18 cellular contexts compared by ENCODE assay signal in the genomic region with DNA sequence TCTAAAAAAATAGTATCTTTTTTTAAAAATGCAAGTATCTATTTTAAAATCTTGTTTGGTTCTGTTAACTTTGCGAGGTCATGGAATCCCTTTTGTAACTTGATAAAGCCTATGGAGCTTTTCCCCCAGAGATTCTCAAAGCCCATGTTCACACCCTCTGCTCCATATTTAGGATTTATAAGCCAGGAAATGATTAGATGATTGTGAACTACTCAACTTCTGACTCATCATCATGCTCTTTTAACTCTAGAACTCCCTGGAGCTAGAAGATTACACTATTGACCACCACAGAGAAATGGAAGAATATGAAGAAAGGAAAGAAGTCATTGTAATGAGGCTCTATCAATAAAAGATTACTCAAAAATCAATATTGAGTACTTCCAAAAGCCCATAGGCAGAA. TPM values are rescaled to one million over a fixed set of nuclear protein-coding genes. Genes with fewer than 3 reads are reported as not detected.
DNase-seq lines count a peak whose midpoint lies in the region; ATAC-seq, FAIRE-seq and TF ChIP-seq lines count a peak whose summit lies in the region.
"Had no signal": no experiment of that assay in that cellular context is flagged by ENCODE, and none has a peak within 500 bp of the region (broad histone marks: within the 10 kb centered on the region; RNA-seq: fewer than 3 reads in every experiment).

No MANE protein-coding gene starts in this region.

- H3K36me3 ChIP-seq in astrocyte (ENCODE audit: insufficient read depth, low read length), result no peaks in the 10 kb centered on the region
- H3K36me3 ChIP-seq in H7 (replicated peaks; ENCODE audit: control insufficient read depth, insufficient read depth, low read length), result no peaks in the 10 kb centered on the region
- H3K36me3 ChIP-seq: upper lobe of left lung had no signal

- H3K27me3 ChIP-seq in astrocyte (ENCODE audit: insufficient read depth, low read length) (no peaks in the 10 kb centered on the region), H7 (ENCODE audit: control insufficient read depth, insufficient read depth, low read length) (no peaks in the 10 kb centered on the region)
- H3K27me3 ChIP-seq: upper lobe of left lung had no signal

- H3K9ac ChIP-seq in astrocyte (ENCODE audit: low read length), result no peak overlapping the region
- H3K9ac ChIP-seq: KMS-11 had no signal

- peaks cover 29% of the 10 kb centered on the region for H3K4me1 Mint-ChIP-seq in HFFc6 (ENCODE audit: low read depth)
- H3K4me1 Mint-ChIP-seq in astrocyte (ENCODE audit: low read depth, unreplicated experiment), result peaks cover 17% of the 10 kb centered on the region
- H3K4me1 Mint-ChIP-seq: activated naive CD8-positive, alpha-beta T cell treated with anti-CD3 and anti-CD28 coated beads, Interleukin-2, amount 10 ng/mL, durations not matched to agents 7 days and 5 days had no signal

- peak; percentile 29 for FAIRE-seq in astrocyte (lab: Jason Lieb, UNC)
- FAIRE-seq: A549 had no signal

- no peak overlapping the region for H3K27ac ChIP-seq in astrocyte (ENCODE audit: low read depth, low read length)
- H3K27ac ChIP-seq: A549, KMS-11, upper lobe of left lung had no signal

- H3K27me3 Mint-ChIP-seq in HFFc6 (ENCODE audit: insufficient read depth) (peaks cover 7% of the 10 kb centered on the region; the same call in 1 of the 2 replicates), astrocyte (ENCODE audit: low read depth, unreplicated experiment) (no peaks in the 10 kb centered on the region)

- no peak overlapping the region for H2AFZ ChIP-seq in astrocyte (ENCODE audit: low read depth, low read length)

- no peaks in the 10 kb centered on the region for H3K79me2 ChIP-seq in astrocyte (ENCODE audit: insufficient read depth, low read length)

- peaks cover 4% of the 10 kb centered on the region for H3K4me1 ChIP-seq in astrocyte (ENCODE audit: insufficient read depth, low read length)
- H3K4me1 ChIP-seq: A549, upper lobe of left lung had no signal

- H3K27ac Mint-ChIP-seq in HFFc6 (peak overlapping the region; percentile 77), astrocyte (ENCODE audit: unreplicated experiment) (no peak overlapping the region)

- H4K20me1 ChIP-seq in astrocyte (ENCODE audit: insufficient read depth, low read length), result no peaks in the 10 kb centered on the region

- peak overlapping the region; percentile 81 for H3K4me3 Mint-ChIP-seq in HFFc6
- no peak overlapping the region for H3K4me3 Mint-ChIP-seq in astrocyte (ENCODE audit: unreplicated experiment)
- H3K4me3 Mint-ChIP-seq: activated naive CD8-positive, alpha-beta T cell treated with anti-CD3 and anti-CD28 coated beads, Interleukin-2, amount 10 ng/mL, durations not matched to agents 7 days and 5 days had no signal

- TF ChIP-seq CTCF in HFFc6 (IDR thresholded peaks at IDR 0.05), result no peak
- no peak for TF ChIP-seq CTCF in astrocyte (IDR thresholded peaks at IDR 0.05; ENCODE audit: insufficient read depth, low read depth, low read length)

- peak overlapping the region; percentile 46 for H3K4me2 ChIP-seq in astrocyte (ENCODE audit: low read length)
- H3K4me2 ChIP-seq: A549, KMS-11 had no signal

- H3K36me3 Mint-ChIP-seq in HFFc6 (ENCODE audit: low read depth) (no peaks in the 10 kb centered on the region), astrocyte (ENCODE audit: low read depth, unreplicated experiment) (no peaks in the 10 kb centered on the region)
- H3K36me3 Mint-ChIP-seq: activated naive CD8-positive, alpha-beta T cell treated with anti-CD3 and anti-CD28 coated beads, Interleukin-2, amount 10 ng/mL, durations not matched to agents 7 days and 5 days had no signal

- H3K9me3 Mint-ChIP-seq in HFFc6 (no peaks in the 10 kb centered on the region), astrocyte (ENCODE audit: unreplicated experiment) (no peaks in the 10 kb centered on the region)

- DNase-seq in AG08395 (ENCODE audit: low spot score) (peak; percentile 55), HFFc6 (peak; percentile 39), astrocyte (ENCODE audit: low read depth) (peak; percentile 27), kidney tubule cell (ENCODE audit: low spot score) (peak; percentile 21), H7 (no peak), NCI-H1694 treated with DMSO at 0.1 percent for 48 hours (lab: John Stamatoyannopoulos, UW) (no peak)
- DNase-seq: activated CD4-positive, alpha-beta T cell treated with anti-CD3 and anti-CD28 coated beads, Interleukin-2, amount 50 U/mL, for 4 hours; activated naive CD8-positive, alpha-beta T cell treated with anti-CD3 and anti-CD28 coated beads, Interleukin-2, amount 10 ng/mL, durations not matched to agents 7 days and 5 days; activated T-cell treated with anti-CD3 and anti-CD28 coated beads, Interleukin-2, amount 50 U/mL, for 48 hours; mesendoderm; NCI-H1417; NCI-H446; upper lobe of left lung had no signal

- H3K9me3 ChIP-seq in astrocyte (ENCODE audit: insufficient read depth, low read depth, low read length), result no peaks in the 10 kb centered on the region
- H3K9me3 ChIP-seq: A549, upper lobe of left lung had no signal

- ATAC-seq in GM18858 (IDR thresholded peaks at IDR 0.05; ENCODE audit: unreplicated experiment) (no peak), HG03025 (IDR thresholded peaks at IDR 0.05; ENCODE audit: low FRiP score, unreplicated experiment) (no peak)
- ATAC-seq: A549 had no signal

- H3K4me3 ChIP-seq in astrocyte (ENCODE audit: insufficient read depth, low read depth, low read length), result no peak overlapping the region
- no peak overlapping the region for H3K4me3 ChIP-seq in H7 (ENCODE audit: insufficient read depth, low read depth, low read length)
- H3K4me3 ChIP-seq: A549, upper lobe of left lung had no signal

RNA-seq across cellular contexts. Expression of gene C3orf49, which starts 55.9 kb away (rescaled TPM):
- not detected for total RNA-seq in HFFc6 (2021; fragmentation: NEBNext Ultra II Directional; extraction: Animal tissue kit (Norgen Biotek cat#: 25700))
- not detected in 2 replicates for total RNA-seq in astrocyte
- not detected in 2 replicates for total RNA-seq in H7 (2014; rRNA removed; shearing (Covaris generic))
- total RNA-seq: activated naive CD8-positive, alpha-beta T cell treated with anti-CD3 and anti-CD28 coated beads, Interleukin-2, amount 10 ng/mL, durations not matched to agents 7 days and 5 days; skeletal muscle tissue; upper lobe of left lung had no signal

Comparison
In these comparisons a context has a peak if more than half of its experiments do, and no peak if none do; other contexts are left out.
1. DNase-seq: peak in AG08395 (single experiment), HFFc6 (single experiment), astrocyte (single experiment) and kidney tubule cell (single experiment); none in H7 (single experiment) and NCI-H1694 treated with DMSO at 0.1 percent for 48 hours (single experiment).